In genomic region chr14:77593501-77593911, GRCh38 we compare ENCODE assay signal across 9 cellular contexts. TPM values are rescaled to one million over a fixed set of nuclear protein-coding genes. Genes with fewer than 3 reads are reported as not detected.
DNase-seq lines count a peak whose midpoint lies in the region; ATAC-seq and TF ChIP-seq lines count a peak whose summit lies in the region.
"Had no signal": no experiment of that assay in that cellular context is flagged by ENCODE, and none has a peak within 500 bp of the region (broad histone marks: within the 10 kb centered on the region; RNA-seq: fewer than 3 reads in every experiment).

No MANE protein-coding gene starts in this region.

- H3K27me3 ChIP-seq in Peyer's patch (no peaks in the 10 kb centered on the region), psoas muscle (ENCODE audit: insufficient read depth in 3 of 3, low read length in 2 of 3) (no peaks in the 10 kb centered on the region)

- CTCF ChIA-PET in activated CD4-positive, alpha-beta T cell treated with anti-CD3 and anti-CD28 coated beads, Interleukin-2, amount 10 ng/mL, durations not matched to agents 7 days and 5 days (lab: Charles Lee) = interaction anchor here (0.6 to 1.1 kb wide), 4 partner anchors 11 to 88 kb away, joined by 3 read pairs; partner anchors contain the start of gene SPTLC2

- H3K9me3 ChIP-seq in Peyer's patch = no peaks in the 10 kb centered on the region
- H3K9me3 ChIP-seq in psoas muscle = no peaks in the 10 kb centered on the region

- H3K4me3 ChIP-seq in Peyer's patch = no peak overlapping the region
- no peak overlapping the region for H3K4me3 ChIP-seq in psoas muscle

- H3K27me3 Mint-ChIP-seq in activated CD4-positive, alpha-beta T cell treated with anti-CD3 and anti-CD28 coated beads, Interleukin-2, amount 10 ng/mL, durations not matched to agents 7 days and 5 days = no peaks in the 10 kb centered on the region

- DNase-seq in activated CD4-positive, alpha-beta T cell treated with anti-CD3 and anti-CD28 coated beads, Interleukin-2, amount 10 ng/mL, durations not matched to agents 7 days and 5 days = no peak
- DNase-seq in activated CD4-positive, alpha-beta T cell treated with anti-CD3 and anti-CD28 coated beads, Interleukin-2, amount 50 U/mL, for 1 hour = no peak
- no peak for DNase-seq in Peyer's patch
- no peak for DNase-seq in epithelial cell of prostate (ENCODE audit: low read depth, low spot score)
- DNase-seq in OCI-M2 (lab: John Stamatoyannopoulos, UW; ENCODE audit: unreplicated experiment) = no peak
- no peak for DNase-seq in psoas muscle
- no peak for DNase-seq in stimulated activated CD4-positive, alpha-beta T cell treated with anti-CD3 and anti-CD28 coated beads, Interleukin-4, amount 100 ng/mL, for 4 hours
- DNase-seq: right cardiac atrium had no signal

- 51 to 55% (median 53%) methylated on average over 2 of the region's 2 CpGs for whole genome bisulfite sequencing in psoas muscle, 3 donors

- H3K4me1 ChIP-seq in Peyer's patch (peaks cover 0 to 41% (median 11%) of the 10 kb centered on the region in 4 donors), psoas muscle (no peaks in the 10 kb centered on the region)

- intact Hi-C loops in psoas muscle (cut with DNase I) = no loop called here

- TF ChIP-seq CTCF in Peyer's patch (IDR thresholded peaks at IDR 0.05) (no peak), psoas muscle (IDR thresholded peaks at IDR 0.05) (no peak)

- H3K27ac Mint-ChIP-seq in activated CD4-positive, alpha-beta T cell treated with anti-CD3 and anti-CD28 coated beads, Interleukin-2, amount 10 ng/mL, durations not matched to agents 7 days and 5 days = peak overlapping the region; percentile 89

- peaks cover 54% of the 10 kb centered on the region for H3K36me3 Mint-ChIP-seq in activated CD4-positive, alpha-beta T cell treated with anti-CD3 and anti-CD28 coated beads, Interleukin-2, amount 10 ng/mL, durations not matched to agents 7 days and 5 days (ENCODE audit: low read depth)

- H3K27ac ChIP-seq in Peyer's patch (peak overlapping the region; percentile 33 to 65 (median 46)), epithelial cell of prostate (peak overlapping the region; percentile 90), psoas muscle (no peak overlapping the region)

- TF ChIP-seq POLR2A in Peyer's patch (IDR thresholded peaks at IDR 0.05) = no peak

- H3K4me1 Mint-ChIP-seq in activated CD4-positive, alpha-beta T cell treated with anti-CD3 and anti-CD28 coated beads, Interleukin-2, amount 10 ng/mL, durations not matched to agents 7 days and 5 days = peaks cover 68% of the 10 kb centered on the region

- POLR2A ChIA-PET in activated CD4-positive, alpha-beta T cell treated with anti-CD3 and anti-CD28 coated beads, Interleukin-2, amount 10 ng/mL, durations not matched to agents 7 days and 5 days (lab: Charles Lee) = interaction anchor here (0.7 kb wide), 1 partner anchor 12 kb away, joined by 3 read pairs; no protein-coding TSS in a partner anchor

- peaks cover 2% of the 10 kb centered on the region for H3K9me3 Mint-ChIP-seq in activated CD4-positive, alpha-beta T cell treated with anti-CD3 and anti-CD28 coated beads, Interleukin-2, amount 10 ng/mL, durations not matched to agents 7 days and 5 days

- H3K36me3 ChIP-seq in Peyer's patch (peaks cover 0 to 29% (median 0%) of the 10 kb centered on the region in 3 donors), psoas muscle (ENCODE audit: insufficient read depth in 1 of 2, low read depth in 1 of 2) (peaks cover 0 to 21% of the 10 kb centered on the region in 2 donors)

- peak overlapping the region; percentile 65 for H3K4me3 Mint-ChIP-seq in activated CD4-positive, alpha-beta T cell treated with anti-CD3 and anti-CD28 coated beads, Interleukin-2, amount 10 ng/mL, durations not matched to agents 7 days and 5 days

- ATAC-seq in HG02884 (IDR thresholded peaks at IDR 0.05; ENCODE audit: unreplicated experiment) = peak; percentile 67
- ATAC-seq in psoas muscle = no peak

RNA-seq across cellular contexts. Expression of gene SPTLC2, which starts 22.9 kb away (rescaled TPM):
- 10 to 100 TPM; 54.2 to 64.4 TPM for total RNA-seq in activated CD4-positive, alpha-beta T cell treated with anti-CD3 and anti-CD28 coated beads, Interleukin-2, amount 10 ng/mL, durations not matched to agents 7 days and 5 days
- total RNA-seq in Peyer's patch = 10 to 100 TPM; 21.6 to 35.5 (median 29.8) TPM
- 1 to 10 TPM; 5.8 to 9.0 (median 6.6) TPM for total RNA-seq in psoas muscle
- 1 to 10 TPM; 2.4 to 5.5 (median 4.5) TPM for polyA plus RNA-seq in psoas muscle
